ENCODE assay signal across 8 cellular contexts in genomic region chr12:117236456-117237001, GRCh38. TPM values are rescaled to one million over a fixed set of nuclear protein-coding genes. Genes with fewer than 3 reads are reported as not detected.
DNase-seq lines count a peak whose midpoint lies in the region; ATAC-seq and TF ChIP-seq lines count a peak whose summit lies in the region.

No MANE protein-coding gene starts in this region.

- no peaks in the 10 kb centered on the region for H3K4me1 ChIP-seq in liver (ENCODE audit: control insufficient read depth in 4 of 4, insufficient read depth in 4 of 4, low read length in 3 of 4)

- peak; percentile 71 to 78 for TF ChIP-seq RAD21 in liver (IDR thresholded peaks at IDR 0.05)

- no peak overlapping the region for H3K4me3 ChIP-seq in choroid plexus epithelial cell (ENCODE audit: low read depth, low read length)
- no peak overlapping the region for H3K4me3 ChIP-seq in liver (ENCODE audit: low read depth in 1 of 3, low read length in 3 of 3)

- 10% methylated on average over 13 of the region's 13 CpGs for WGBS in liver

- ATAC-seq in GM19351 (IDR thresholded peaks at IDR 0.05; ENCODE audit: unreplicated experiment) (peak; percentile 74), GM18858 (IDR thresholded peaks at IDR 0.05; ENCODE audit: unreplicated experiment) (no peak)

- no peaks in the 10 kb centered on the region for H3K27me3 ChIP-seq in liver (ENCODE audit: control insufficient read depth in 4 of 4, insufficient read depth in 4 of 4, low read length in 3 of 4)

- H3K36me3 ChIP-seq in liver (ENCODE audit: control insufficient read depth in 4 of 4, insufficient read depth in 3 of 4, low read depth in 1 of 4, low read length in 3 of 4): no peaks in the 10 kb centered on the region

- in situ Hi-C loops in ACHN (cut with HindIII; ENCODE audit: low pct_ligation_motif_present, low pct_unique_long_range_greater_than_20kb, low sequenced_read_pairs): loop anchor here (25.0 kb wide), 1 partner anchor 351 kb away; no protein-coding TSS in a partner anchor

- H3K27ac ChIP-seq in liver (ENCODE audit: low read depth in 1 of 2, low read length in 2 of 2): no peak overlapping the region

- H3K9me3 ChIP-seq in liver (ENCODE audit: control insufficient read depth in 4 of 4, low read length in 3 of 4): no peaks in the 10 kb centered on the region

- no peak overlapping the region for H3K9ac ChIP-seq in liver (ENCODE audit: low read depth in 1 of 2, low read length in 2 of 2)

- DNase-seq in ACHN (peak; percentile 80), NCI-H2227 treated with DMSO at 0.1 percent for 48 hours (lab: John Stamatoyannopoulos, UW) (peak; percentile 76), choroid plexus epithelial cell (ENCODE audit: low read depth) (peak; percentile 53)
- peak; percentile 72 to 90 for DNase-seq in activated CD4-positive, alpha-beta T cell treated with anti-CD3 and anti-CD28 coated beads for 24 hours (ENCODE audit: low read depth in 2 of 2)
- peak; percentile 71 to 96 for DNase-seq in stimulated activated CD4-positive, alpha-beta T cell treated with anti-CD3 and anti-CD28 coated beads, Interleukin-4, amount 100 ng/mL, for 48 hours (ENCODE audit: low read depth in 2 of 2)

- TF ChIP-seq CTCF in choroid plexus epithelial cell (conservative IDR thresholded peaks at IDR 0.05; ENCODE audit: low read depth, low read length) (peak; percentile 66), liver (IDR thresholded peaks at IDR 0.05; ENCODE audit: low read depth, low read length, missing input control) (peak; percentile 69)

TF ChIP-seq in liver, 16 proteins besides CTCF, POLR2A, EP300 and RAD21:
- TF ChIP-seq ATF3 (IDR thresholded peaks at IDR 0.05) (no peak), EGR1 (IDR thresholded peaks at IDR 0.05; ENCODE audit: low read depth in 2 of 2) (no peak), REST (IDR thresholded peaks at IDR 0.05) (no peak), TAF1 (conservative IDR thresholded peaks at IDR 0.05) (no peak), FOXA1 (IDR thresholded peaks at IDR 0.05) (no peak), RXRA (IDR thresholded peaks at IDR 0.05) (no peak)

RNA-seq across cellular contexts. Expression of gene FBXO21, which starts 46.3 kb away (rescaled TPM):
- total RNA-seq in liver: 10 to 100 TPM; 25.5 to 54.4 TPM
- 10 to 100 TPM; 12.9 to 16.7 TPM for polyA plus RNA-seq in liver
